Comparison of ENCODE assay signal across 24 cellular contexts in the genomic region with DNA sequence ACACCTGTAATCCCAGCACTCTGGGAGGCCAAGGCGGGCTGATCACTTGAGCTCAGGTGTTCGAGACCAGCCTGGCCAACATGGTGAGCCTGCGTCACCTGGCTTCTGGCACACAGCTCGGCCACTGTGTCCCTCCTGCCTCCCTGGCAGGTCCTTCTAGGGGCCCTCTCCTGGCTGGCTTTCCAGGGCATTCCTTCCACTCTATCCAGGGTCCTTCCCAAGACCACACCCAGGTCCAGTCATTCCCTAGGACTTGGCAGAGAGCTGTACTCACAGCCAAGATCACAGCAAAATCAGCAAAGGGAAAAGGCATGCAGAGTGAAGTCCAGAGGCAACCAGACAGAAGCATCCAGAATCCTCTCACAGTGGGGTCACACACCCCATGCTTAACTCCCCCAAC. TPM values are rescaled to one million over a fixed set of nuclear protein-coding genes. Genes with fewer than 3 reads are reported as not detected.
DNase-seq lines count a peak whose midpoint lies in the region; ATAC-seq lines count a peak whose summit lies in the region.
"Had no signal": no experiment of that assay in that cellular context is flagged by ENCODE, and none has a peak within 500 bp of the region (broad histone marks: within the 10 kb centered on the region; RNA-seq: fewer than 3 reads in every experiment).

No MANE protein-coding gene starts in this region.

- H3K9me3 Mint-ChIP-seq in IgD-negative memory B cell: peaks cover 0 to 6% (median 5%) of the 10 kb centered on the region in 3 donors
- H3K9me3 Mint-ChIP-seq: activated naive CD4-positive, alpha-beta T cell treated with anti-CD3 and anti-CD28 coated beads, Interleukin-2, amount 50 U/mL, for 24 hours had no signal

- H3K36me3 Mint-ChIP-seq in IgD-negative memory B cell: peaks cover 20% of the 10 kb centered on the region

- H3K27me3 ChIP-seq in BLaER1: no peaks in the 10 kb centered on the region
- H3K27me3 ChIP-seq: sigmoid colon, thyroid gland had no signal

- H3K27me3 Mint-ChIP-seq in IgD-negative memory B cell: no peaks in the 10 kb centered on the region
- H3K27me3 Mint-ChIP-seq: activated CD4-positive, alpha-beta T cell treated with anti-CD3 and anti-CD28 coated beads, Interleukin-2, amount 10 ng/mL, durations not matched to agents 7 days and 5 days; activated naive CD4-positive, alpha-beta T cell treated with anti-CD3 and anti-CD28 coated beads, Interleukin-2, amount 50 U/mL, for 24 hours had no signal

- peaks cover 94% of the 10 kb centered on the region for H3K4me1 ChIP-seq in BLaER1
- H3K4me1 ChIP-seq: lower lobe of right lung, parathyroid adenoma, sigmoid colon, thyroid gland had no signal

- H3K9me3 ChIP-seq in BLaER1: peaks cover 3% of the 10 kb centered on the region; the same call in 1 of the 2 replicates
- H3K9me3 ChIP-seq: heart right ventricle, lower lobe of right lung, sigmoid colon, thyroid gland had no signal

- peaks cover 17 to 28% (median 27%) of the 10 kb centered on the region in 3 donors for H3K4me1 Mint-ChIP-seq in IgD-negative memory B cell

- no peak overlapping the region for H3K9ac ChIP-seq in BLaER1
- H3K9ac ChIP-seq: parathyroid adenoma had no signal

- no peaks in the 10 kb centered on the region for H4K20me1 ChIP-seq in BLaER1

- peak overlapping the region; percentile 78 for H3K27ac ChIP-seq in BLaER1
- H3K27ac ChIP-seq: heart right ventricle, lower lobe of right lung, parathyroid adenoma, sigmoid colon, thyroid gland had no signal

- DNase-seq in left colon: no peak
- no peak for DNase-seq in dedifferentiated amniotic fluid mesenchymal stem cell (ENCODE audit: extremely low spot score)
- DNase-seq in NCI-H226: no peak
- DNase-seq: activated CD4-positive, alpha-beta T cell treated with anti-CD3 and anti-CD28 coated beads, Interleukin-2, amount 10 ng/mL, durations not matched to agents 7 days and 5 days; COR-L47; heart right ventricle; lower lobe of right lung; NCI-H1436 treated with DMSO at 0.1 percent for 48 hours; NCI-H2171; NCI-H69; OCI-M1; SIG-M5; sigmoid colon; stimulated activated naive CD4-positive, alpha-beta T cell treated with Interleukin-2 at 50 U/mL for 16 hours; T-helper 1 cell; thyroid gland had no signal

- H3K4me3 Mint-ChIP-seq in IgD-negative memory B cell: peak overlapping the region in 1 of 4 donors; percentile 73
- H3K4me3 Mint-ChIP-seq: activated CD4-positive, alpha-beta T cell treated with anti-CD3 and anti-CD28 coated beads, Interleukin-2, amount 10 ng/mL, durations not matched to agents 7 days and 5 days; activated naive CD4-positive, alpha-beta T cell treated with anti-CD3 and anti-CD28 coated beads, Interleukin-2, amount 50 U/mL, for 24 hours had no signal

- H3K27ac Mint-ChIP-seq in IgD-negative memory B cell: peak overlapping the region in 2 of 3 donors; percentile 80 to 94

- intact Hi-C loops in left colon (cut with DNase I, micrococcal nuclease): no loop called here

- peak; percentile 12 for ATAC-seq in left colon
- no peak for ATAC-seq in HG03196 (IDR thresholded peaks at IDR 0.05; ENCODE audit: unreplicated experiment)
- ATAC-seq: HepG2 had no signal

- H3K4me2 ChIP-seq in BLaER1: peak overlapping the region; percentile 82

- H3K4me3 ChIP-seq in BLaER1: no peak overlapping the region
- H3K4me3 ChIP-seq: heart right ventricle, lower lobe of right lung, sigmoid colon, thyroid gland had no signal

- H3K36me3 ChIP-seq in BLaER1: peaks cover 71% of the 10 kb centered on the region

RNA-seq across cellular contexts. Expression of gene HSH2D, which starts 9.7 kb away (rescaled TPM):
- 122 TPM for polyA plus RNA-seq in IgD-negative memory B cell
- total RNA-seq in left colon: 10 to 100 TPM; 18.8 to 24.3 TPM
- polyA plus RNA-seq: AG04450 had no signal

RNA-seq across cellular contexts. Expression of gene RAB8A, which starts 22.1 kb away (rescaled TPM):
- 132 TPM for polyA plus RNA-seq in IgD-negative memory B cell
- total RNA-seq in left colon: 100 to 1,000 TPM; 143 to 172 TPM

RNA-seq across cellular contexts. Expression of gene CIB3, which starts 39.5 kb away (rescaled TPM):
- not detected for polyA plus RNA-seq in IgD-negative memory B cell
- not detected for total RNA-seq in left colon
- total RNA-seq: activated CD4-positive, alpha-beta T cell treated with anti-CD3 and anti-CD28 coated beads, Interleukin-2, amount 10 ng/mL, durations not matched to agents 7 days and 5 days; heart right ventricle; HepG2; lower lobe of right lung; MCF 10A; sigmoid colon; thyroid gland had no signal
- polyA plus RNA-seq: AG04450, heart right ventricle, HepG2 had no signal

RNA-seq across cellular contexts. Expression of gene FAM32A, which starts 51.4 kb away (rescaled TPM):
- polyA plus RNA-seq in IgD-negative memory B cell: 123 TPM
- 10 to 100 TPM; 78.8 to 90.5 TPM for total RNA-seq in left colon

RNA-seq across cellular contexts. Expression of gene TPM4, which starts 57.5 kb away (rescaled TPM):
- 88.1 TPM for polyA plus RNA-seq in IgD-negative memory B cell
- 100 to 1,000 TPM; 280 to 300 TPM for total RNA-seq in left colon
